19 cellular contexts compared by ENCODE assay signal in genomic region chr2:10002681-10003080, GRCh38. TPM values are rescaled to one million over a fixed set of nuclear protein-coding genes. Genes with fewer than 3 reads are reported as not detected.
DNase-seq lines count a peak whose midpoint lies in the region; TF ChIP-seq lines count a peak whose summit lies in the region.
"Had no signal": no experiment of that assay in that cellular context is flagged by ENCODE, and none has a peak within 500 bp of the region (broad histone marks: within the 10 kb centered on the region; RNA-seq: fewer than 3 reads in every experiment).

No MANE protein-coding gene starts in this region.

- intact Hi-C loops in posterior vena cava (cut with DNase I) (no loop called here), tibial artery (cut with DNase I; ENCODE audit: low total_unique reads) (no loop called here)

- DNase-seq in WERI-Rb-1 (peak; percentile 2), posterior vena cava (ENCODE audit: low spot score) (peak; percentile 65), tibial artery (peak; percentile 16 to 47), NCI-H524 treated with DMSO at 0.1 percent for 48 hours (lab: John Stamatoyannopoulos, UW) (no peak), HuH-7 (ENCODE audit: low spot score) (no peak), midbrain (lab: John Stamatoyannopoulos, UW) (no peak)
- DNase-seq: CD4-positive, alpha-beta memory T cell; DMS153; GM23248; H9; HFFc6; Karpas-422; NCI-H1105 treated with DMSO at 0.1 percent for 48 hours; NCI-H2029 treated with DMSO at 0.1 percent for 48 hours; NCI-H345; NCI-H524; NCI-H82; SJCRH30 had no signal

- peaks cover 13 to 40% (median 24%) of the 10 kb centered on the region in 10 experiments for H3K4me1 ChIP-seq in BLaER1 treated with 17β-estradiol and CSF1 and Interleukin-3, amounts not matched to agents 10 nM and 100 nM
- H3K4me1 ChIP-seq in tibial artery: peaks cover 3 to 56% (median 34%) of the 10 kb centered on the region in 4 donors

- no peak overlapping the region for H3K4me3 ChIP-seq in BLaER1 treated with 17β-estradiol and CSF1 and Interleukin-3, amounts not matched to agents 10 nM and 100 nM
- H3K4me3 ChIP-seq in WERI-Rb-1 (ENCODE audit: low read depth, low read length) (no peak overlapping the region), tibial artery (no peak overlapping the region)
- H3K4me3 ChIP-seq: GM23248, SJCRH30 had no signal

- no peaks in the 10 kb centered on the region for H3K27me3 ChIP-seq in BLaER1 treated with 17β-estradiol and CSF1 and Interleukin-3, amounts not matched to agents 10 nM and 100 nM
- H3K27me3 ChIP-seq in WERI-Rb-1 (ENCODE audit: insufficient read depth, low read depth, severe bottlenecking) (no peaks in the 10 kb centered on the region), tibial artery (no peaks in the 10 kb centered on the region)

- H3K9ac ChIP-seq in BLaER1 treated with 17β-estradiol and CSF1 and Interleukin-3, amounts not matched to agents 10 nM and 100 nM: no peak overlapping the region
- H3K9ac ChIP-seq: GM23248 had no signal

- peak overlapping the region in 7 of 11 experiments; percentile 17 to 66 (median 50); a peak in 14 of 22 replicates for H3K4me2 ChIP-seq in BLaER1 treated with 17β-estradiol and CSF1 and Interleukin-3, amounts not matched to agents 10 nM and 100 nM

- peaks cover 8 to 14% (median 11%) of the 10 kb centered on the region in 11 experiments; a peak in 18 of 22 replicates for H3K9me3 ChIP-seq in BLaER1 treated with 17β-estradiol and CSF1 and Interleukin-3, amounts not matched to agents 10 nM and 100 nM (replicated peaks in 1 of 11)
- H3K9me3 ChIP-seq in WERI-Rb-1 (ENCODE audit: severe bottlenecking): no peaks in the 10 kb centered on the region
- H3K9me3 ChIP-seq in tibial artery: no peaks in the 10 kb centered on the region
- H3K9me3 ChIP-seq: SJCRH30 had no signal

- TF ChIP-seq CTCF in WERI-Rb-1 (IDR thresholded peaks at IDR 0.05; ENCODE audit: low read depth, low read length) (no peak), tibial artery (IDR thresholded peaks at IDR 0.05) (no peak)

- H3K36me3 ChIP-seq in BLaER1 treated with 17β-estradiol and CSF1 and Interleukin-3, amounts not matched to agents 10 nM and 100 nM: no peaks in the 10 kb centered on the region
- peaks cover 52% of the 10 kb centered on the region for H3K36me3 ChIP-seq in WERI-Rb-1
- H3K36me3 ChIP-seq in tibial artery: peaks cover 0 to 9% (median 0%) of the 10 kb centered on the region in 3 donors
- H3K36me3 ChIP-seq: SJCRH30 had no signal

- H4K20me1 ChIP-seq in BLaER1 treated with 17β-estradiol and CSF1 and Interleukin-3, amounts not matched to agents 10 nM and 100 nM: no peaks in the 10 kb centered on the region

- H3K27ac ChIP-seq in BLaER1 treated with 17β-estradiol and CSF1 and Interleukin-3, amounts not matched to agents 10 nM and 100 nM: peak overlapping the region in 7 of 11 experiments; percentile 14 to 61 (median 34); a peak in 12 of 22 replicates
- H3K27ac ChIP-seq in WERI-Rb-1: no peak overlapping the region
- peak overlapping the region; percentile 62 to 73 for H3K27ac ChIP-seq in tibial artery
- H3K27ac ChIP-seq: GM23248, SJCRH30 had no signal

RNA-seq across cellular contexts. Expression of gene KLF11, which starts 40.7 kb away (rescaled TPM):
- total RNA-seq in posterior vena cava: 10 to 100 TPM; 25.0 to 55.4 TPM

RNA-seq across cellular contexts. Expression of gene GRHL1, which starts 51.2 kb away (rescaled TPM):
- 1 to 10 TPM; 1.9 to 2.3 TPM for total RNA-seq in posterior vena cava

Comparison
In these comparisons a context has a peak if more than half of its experiments do, and no peak if none do; other contexts are left out.
1. DNase-seq: peak in WERI-Rb-1 (single experiment), posterior vena cava (single experiment) and tibial artery (2 of 2); none in NCI-H524 treated with DMSO at 0.1 percent for 48 hours (single experiment), HuH-7 (single experiment) and midbrain (single experiment).